29 cellular contexts compared by ENCODE assay signal in genomic region chr6:151018035-151018434, GRCh38.
DNase-seq lines count a peak whose midpoint lies in the region; ATAC-seq and TF ChIP-seq lines count a peak whose summit lies in the region.
"Had no signal": no experiment of that assay in that cellular context is flagged by ENCODE, and none has a peak within 500 bp of the region (broad histone marks: within the 10 kb centered on the region; RNA-seq: fewer than 3 reads in every experiment).

No MANE protein-coding gene starts in this region.

- ATAC-seq in GM18858 (IDR thresholded peaks at IDR 0.05; ENCODE audit: unreplicated experiment), result no peak
- no peak for ATAC-seq in heart left ventricle
- ATAC-seq: esophagus mucosa; left colon; stimulated activated naive B cell treated with anti-CD40 and anti-IgM and Interleukin-4, amounts not matched to agents 10 μg/mL and 1 μg/mL and 100 μg/mL, for 72 hours had no signal

- peaks cover 3 to 11% (median 4%) of the 10 kb centered on the region in 4 donors for H3K4me1 Mint-ChIP-seq in CD4-positive, alpha-beta memory T cell
- H3K4me1 Mint-ChIP-seq: activated naive CD8-positive, alpha-beta T cell treated with anti-CD3 and anti-CD28 coated beads, Interleukin-2, amount 10 ng/mL, durations not matched to agents 7 days and 5 days had no signal

- TF ChIP-seq POLR2A in heart left ventricle (IDR thresholded peaks at IDR 0.05), result no peak

- no peaks in the 10 kb centered on the region for H3K27me3 ChIP-seq in CD4-positive, alpha-beta memory T cell (ENCODE audit: insufficient read depth, low read length)
- no peaks in the 10 kb centered on the region for H3K27me3 ChIP-seq in heart left ventricle
- H3K27me3 ChIP-seq: Peyer's patch had no signal

- peaks cover 4% of the 10 kb centered on the region for H3K4me1 ChIP-seq in CD4-positive, alpha-beta memory T cell (ENCODE audit: insufficient read depth, low read length)
- H3K4me1 ChIP-seq in heart left ventricle, result peaks cover 0 to 28% (median 5%) of the 10 kb centered on the region in 12 donors
- H3K4me1 ChIP-seq: Peyer's patch had no signal

- POLR2A ChIA-PET in CD4-positive, alpha-beta memory T cell (lab: Charles Lee; ENCODE audit: partially characterized antibody), result interaction anchor here (1.0 kb wide), 1 partner anchor 24 kb away, joined by 3 read pairs; no protein-coding TSS in a partner anchor

- no peaks in the 10 kb centered on the region for H3K9me3 Mint-ChIP-seq in CD4-positive, alpha-beta memory T cell
- H3K9me3 Mint-ChIP-seq: activated naive CD8-positive, alpha-beta T cell treated with anti-CD3 and anti-CD28 coated beads, Interleukin-2, amount 10 ng/mL, durations not matched to agents 7 days and 5 days; nephron; stimulated activated naive B cell treated with anti-CD40 and anti-IgM and Interleukin-4, amounts not matched to agents 10 μg/mL and 1 μg/mL and 100 μg/mL, for 72 hours had no signal

- no peak overlapping the region for H3K4me3 Mint-ChIP-seq in CD4-positive, alpha-beta memory T cell
- H3K4me3 Mint-ChIP-seq: activated naive CD8-positive, alpha-beta T cell treated with anti-CD3 and anti-CD28 coated beads, Interleukin-2, amount 10 ng/mL, durations not matched to agents 7 days and 5 days; nephron; stimulated activated naive B cell treated with anti-CD40 and anti-IgM and Interleukin-4, amounts not matched to agents 10 μg/mL and 1 μg/mL and 100 μg/mL, for 72 hours had no signal

- no peaks in the 10 kb centered on the region for H3K9me3 ChIP-seq in CD4-positive, alpha-beta memory T cell (ENCODE audit: control insufficient read depth in 1 of 2, low read length in 2 of 2)
- no peaks in the 10 kb centered on the region for H3K9me3 ChIP-seq in heart left ventricle
- H3K9me3 ChIP-seq: Peyer's patch had no signal

- intact Hi-C loops in CD4-positive, alpha-beta memory T cell (cut with micrococcal nuclease), result no loop called here
- intact Hi-C loops in heart left ventricle (cut with DNase I), result loop anchor here in 5 of 10 donors (5.0 to 10.0 kb wide), 4 partner anchors 123 to 227 kb away; partner anchors contain the start of gene AKAP12 (in 1 of the 5)

- peak; percentile 78 for DNase-seq in ACHN
- peak; percentile 23 for DNase-seq in HT1080 (ENCODE audit: low read depth)
- DNase-seq in astrocyte of the hippocampus (ENCODE audit: low read depth, low spot score), result peak; percentile 29
- peak; percentile 87 for DNase-seq in kidney tubule cell (ENCODE audit: low spot score)
- DNase-seq in GDM1 (lab: John Stamatoyannopoulos, UW), result no peak
- no peak for DNase-seq in CD4-positive, alpha-beta memory T cell
- no peak for DNase-seq in heart left ventricle
- DNase-seq: activated CD4-positive, alpha-beta T cell treated with anti-CD3 and anti-CD28 coated beads for 48 hours; activated CD8-positive, alpha-beta memory T cell treated with anti-CD3 and anti-CD28 coated beads for 24 hours; activated gamma-delta T cell; activated naive CD8-positive, alpha-beta T cell treated with anti-CD3 and anti-CD28 coated beads, Interleukin-2, amount 10 ng/mL, durations not matched to agents 7 days and 5 days; central memory CD4-positive, alpha-beta T cell; COR-L47; DMS79 treated with DMSO at 0.1 percent for 48 hours; foreskin melanocyte; left colon; NCI-H1436; NCI-H2081 treated with DMSO at 0.1 percent for 48 hours; NCI-H2227 treated with DMSO at 0.1 percent for 48 hours; NCI-H526 treated with DMSO at 0.1 percent for 48 hours; Peyer's patch; small intestine; stimulated activated naive B cell treated with anti-CD40 and anti-IgM and Interleukin-4, amounts not matched to agents 10 μg/mL and 1 μg/mL and 100 μg/mL, for 72 hours; T-helper 9 cell; trophoblast cell; WERI-Rb-1 had no signal

- H3K36me3 ChIP-seq in CD4-positive, alpha-beta memory T cell (ENCODE audit: insufficient read depth, low read length), result peaks cover 6% of the 10 kb centered on the region
- no peaks in the 10 kb centered on the region for H3K36me3 ChIP-seq in heart left ventricle
- H3K36me3 ChIP-seq: Peyer's patch had no signal

- no peak for TF ChIP-seq CTCF in heart left ventricle (IDR thresholded peaks at IDR 0.05)

- in situ Hi-C loops in ACHN (cut with HindIII; ENCODE audit: low pct_ligation_motif_present, low pct_unique_long_range_greater_than_20kb, low sequenced_read_pairs), result no loop called here

- H3K27me3 Mint-ChIP-seq in CD4-positive, alpha-beta memory T cell, result no peaks in the 10 kb centered on the region
- H3K27me3 Mint-ChIP-seq: activated naive CD8-positive, alpha-beta T cell treated with anti-CD3 and anti-CD28 coated beads, Interleukin-2, amount 10 ng/mL, durations not matched to agents 7 days and 5 days; stimulated activated naive B cell treated with anti-CD40 and anti-IgM and Interleukin-4, amounts not matched to agents 10 μg/mL and 1 μg/mL and 100 μg/mL, for 72 hours had no signal

- peaks cover 13% of the 10 kb centered on the region in 2 donors for H3K36me3 Mint-ChIP-seq in CD4-positive, alpha-beta memory T cell

- CTCF ChIA-PET in CD4-positive, alpha-beta memory T cell (lab: Charles Lee; ENCODE audit: partially characterized antibody), result interaction anchor here (0.8 to 1.8 kb wide), 7 partner anchors 10 to 306 kb away, joined by 3 to 7 read pairs (median 4); no protein-coding TSS in a partner anchor

- H3K27ac ChIP-seq in CD4-positive, alpha-beta memory T cell (ENCODE audit: low read depth, low read length), result no peak overlapping the region
- H3K27ac ChIP-seq in heart left ventricle, result no peak overlapping the region
- H3K27ac ChIP-seq: Peyer's patch, WERI-Rb-1 had no signal

- no peak overlapping the region for H3K4me3 ChIP-seq in CD4-positive, alpha-beta memory T cell (ENCODE audit: low read length in 2 of 2)
- no peak overlapping the region for H3K4me3 ChIP-seq in heart left ventricle
- H3K4me3 ChIP-seq: Peyer's patch had no signal

- 79 to 94% (median 83%) methylated on average over 7 of the region's 7 CpGs for WGBS in heart left ventricle, 4 donors

- no peak overlapping the region for H3K27ac Mint-ChIP-seq in CD4-positive, alpha-beta memory T cell
- H3K27ac Mint-ChIP-seq: activated naive CD8-positive, alpha-beta T cell treated with anti-CD3 and anti-CD28 coated beads, Interleukin-2, amount 10 ng/mL, durations not matched to agents 7 days and 5 days; nephron; stimulated activated naive B cell treated with anti-CD40 and anti-IgM and Interleukin-4, amounts not matched to agents 10 μg/mL and 1 μg/mL and 100 μg/mL, for 72 hours had no signal

Comparison
In these comparisons a context has a peak if more than half of its experiments do, and no peak if none do; other contexts are left out.
1. DNase-seq: peak in ACHN (single experiment), HT1080 (single experiment), astrocyte of the hippocampus (single experiment) and kidney tubule cell (single experiment); none in GDM1 (single experiment), CD4-positive, alpha-beta memory T cell (0 of 5) and heart left ventricle (0 of 5).